ENCODE assay signal across 9 cellular contexts in genomic region chr9:124894741-124895170, GRCh38. TPM values are rescaled to one million over a fixed set of nuclear protein-coding genes. Genes with fewer than 3 reads are reported as not detected.
DNase-seq lines count a peak whose midpoint lies in the region; ATAC-seq and TF ChIP-seq lines count a peak whose summit lies in the region.
"Had no signal": no experiment of that assay in that cellular context is flagged by ENCODE, and none has a peak within 500 bp of the region (broad histone marks: within the 10 kb centered on the region; RNA-seq: fewer than 3 reads in every experiment).

No MANE protein-coding gene starts in this region.

- TF ChIP-seq CTCF in AG09309 (IDR thresholded peaks at IDR 0.05; ENCODE audit: control insufficient read depth, insufficient read depth, low read depth, low read length, missing control alignments): peak; percentile 64

- DNase-seq in AG09309 (ENCODE audit: low read depth) (peak; percentile 14), GM04504 (ENCODE audit: low read depth) (peak; percentile 17), RPMI7951 (ENCODE audit: low read depth) (peak; percentile 42), caudate nucleus (lab: John Stamatoyannopoulos, UW) (peak in 11 of 61 donors; percentile 10 to 60 (median 24)), lung microvascular endothelial cell (ENCODE audit: low read depth in 2 of 2) (peak; percentile 62 to 73), SKM-1 treated with dmso at 0.1 percent for 144 hours (lab: John Stamatoyannopoulos, UW; ENCODE audit: unreplicated experiment) (no peak)

- ATAC-seq in HG02610 (IDR thresholded peaks at IDR 0.05; ENCODE audit: unreplicated experiment) (no peak), GM21447 (IDR thresholded peaks at IDR 0.05; ENCODE audit: unreplicated experiment) (no peak)

- H3K4me3 ChIP-seq in AG09309 (ENCODE audit: control insufficient read depth, low read depth, low read length): no peak overlapping the region
- H3K4me3 ChIP-seq: ovary had no signal

- H3K27ac ChIP-seq in caudate nucleus (ENCODE audit: low read depth, low read length): peak overlapping the region; percentile 79
- H3K27ac ChIP-seq: ovary had no signal

RNA-seq across cellular contexts. Expression of gene ARPC5L, which starts 32.8 kb away (rescaled TPM):
- 21.0 and 33.8 TPM in 2 replicates for total RNA-seq in RPMI7951 (2014; rRNA removed; shearing (Covaris generic))
- 14.2 and 15.3 TPM in 2 replicates for total RNA-seq in lung microvascular endothelial cell

RNA-seq across cellular contexts. Expression of gene RPL35, which starts 33.0 kb away (rescaled TPM):
- total RNA-seq in RPMI7951 (2014; rRNA removed; shearing (Covaris generic)): 2,253 and 2,890 TPM in 2 replicates
- 1,568 and 1,755 TPM in 2 replicates for total RNA-seq in lung microvascular endothelial cell

RNA-seq across cellular contexts. Expression of gene WDR38, which starts 41.5 kb away (rescaled TPM):
- total RNA-seq in RPMI7951 (2014; rRNA removed; shearing (Covaris generic)): 0.12 and 0.20 TPM in 2 replicates
- total RNA-seq in lung microvascular endothelial cell: not detected in 2 replicates

RNA-seq across cellular contexts. Expression of gene GOLGA1, which starts 46.1 kb away (rescaled TPM):
- 6.2 and 9.3 TPM in 2 replicates for total RNA-seq in RPMI7951 (2014; rRNA removed; shearing (Covaris generic))
- total RNA-seq in lung microvascular endothelial cell: 5.9 and 6.9 TPM in 2 replicates
